Comparison of ENCODE assay signal across 20 cellular contexts in the genomic region with DNA sequence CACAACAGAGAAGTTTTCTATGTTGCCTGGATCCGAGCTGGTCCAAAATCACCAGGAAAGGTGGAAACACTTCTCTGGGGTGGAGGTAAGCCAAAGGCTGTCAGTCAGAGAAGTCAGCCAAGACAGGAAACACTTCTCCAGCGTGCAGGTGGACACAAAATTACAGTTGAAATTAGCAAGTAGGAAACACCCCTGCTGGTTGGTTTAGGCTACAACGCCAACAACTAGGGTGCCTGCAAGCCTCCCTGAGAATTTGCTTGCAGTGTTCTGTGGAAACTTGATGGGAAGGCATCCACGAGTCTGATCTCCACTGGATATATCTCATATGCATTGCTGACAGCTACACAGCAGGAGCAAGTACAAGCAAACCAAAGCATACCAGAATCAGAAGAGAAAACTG.
"Had no signal": no experiment of that assay in that cellular context is flagged by ENCODE, and none has a peak within 500 bp of the region (broad histone marks: within the 10 kb centered on the region; RNA-seq: fewer than 3 reads in every experiment).

No MANE protein-coding gene starts in this region.

- H3K4me3 ChIP-seq: coronary artery, lung, pancreas, thoracic aorta, upper lobe of right lung had no signal

- DNase-seq: activated B cell treated with CpG ODN at 0.5 μM for 24 hours; activated CD4-positive, alpha-beta T cell treated with anti-CD3 and anti-CD28 coated beads, Interleukin-2, amount 10 ng/mL, durations not matched to agents 24 days and 14 days; activated CD8-positive, alpha-beta memory T cell treated with anti-CD3 and anti-CD28 coated beads, Interleukin-2, amount 50 U/mL, for 48 hours; activated naive CD4-positive, alpha-beta T cell; activated naive CD8-positive, alpha-beta T cell treated with anti-CD3 and anti-CD28 coated beads, Interleukin-2, amount 10 ng/mL, durations not matched to agents 7 days and 5 days; foreskin fibroblast; head of caudate nucleus; left colon; midbrain; pancreas; stimulated activated CD4-positive, alpha-beta T cell treated with anti-CD3 and anti-CD28 coated beads, Interleukin-12 subunit alpha, Interleukin-12 subunit beta, amount 100 ng/mL, for 4 hours; stimulated activated CD4-positive, alpha-beta T cell treated with anti-CD3 and anti-CD28 coated beads, Interleukin-2, amount 100 ng/mL, for 24 hours; T-helper 17 cell; upper lobe of right lung had no signal

- H3K9me3 Mint-ChIP-seq: activated B cell treated with CpG ODN at 0.5 μM for 24 hours; activated CD4-positive, alpha-beta T cell treated with anti-CD3 and anti-CD28 coated beads, Interleukin-2, amount 10 ng/mL, durations not matched to agents 24 days and 14 days; brain had no signal

- H3K36me3 ChIP-seq: pancreas, thoracic aorta, upper lobe of right lung had no signal

- ATAC-seq: left colon; pancreas; stimulated activated effector memory CD8-positive, alpha-beta T cell treated with anti-CD3 and anti-CD28 coated beads, Interleukin-12 subunit alpha, Interleukin-12 subunit beta, amount 100 ng/mL, for 72 hours; T-helper 17 cell; upper lobe of right lung had no signal

- H3K27me3 Mint-ChIP-seq: activated B cell treated with CpG ODN at 0.5 μM for 24 hours; activated CD4-positive, alpha-beta T cell treated with anti-CD3 and anti-CD28 coated beads, Interleukin-2, amount 10 ng/mL, durations not matched to agents 24 days and 14 days; activated naive CD8-positive, alpha-beta T cell treated with anti-CD3 and anti-CD28 coated beads, Interleukin-2, amount 10 ng/mL, durations not matched to agents 7 days and 5 days; brain; central memory CD8-positive, alpha-beta T cell; T-helper 17 cell had no signal

- H3K4me1 ChIP-seq: pancreas, upper lobe of right lung had no signal

- H3K27ac ChIP-seq: coronary artery, pancreas, thoracic aorta, upper lobe of right lung had no signal

- H3K27ac Mint-ChIP-seq: activated B cell treated with CpG ODN at 0.5 μM for 24 hours; activated CD4-positive, alpha-beta T cell treated with anti-CD3 and anti-CD28 coated beads, Interleukin-2, amount 10 ng/mL, durations not matched to agents 24 days and 14 days; activated naive CD8-positive, alpha-beta T cell treated with anti-CD3 and anti-CD28 coated beads, Interleukin-2, amount 10 ng/mL, durations not matched to agents 7 days and 5 days; brain; stimulated activated effector memory CD8-positive, alpha-beta T cell treated with anti-CD3 and anti-CD28 coated beads, Interleukin-12 subunit alpha, Interleukin-12 subunit beta, amount 100 ng/mL, for 72 hours; T-helper 17 cell had no signal

- H3K9me3 ChIP-seq: pancreas, thoracic aorta, upper lobe of right lung had no signal

- H3K4me1 Mint-ChIP-seq: activated B cell treated with CpG ODN at 0.5 μM for 24 hours; activated CD4-positive, alpha-beta T cell treated with anti-CD3 and anti-CD28 coated beads, Interleukin-2, amount 10 ng/mL, durations not matched to agents 24 days and 14 days; activated naive CD8-positive, alpha-beta T cell treated with anti-CD3 and anti-CD28 coated beads, Interleukin-2, amount 10 ng/mL, durations not matched to agents 7 days and 5 days; brain; central memory CD8-positive, alpha-beta T cell; stimulated activated effector memory CD8-positive, alpha-beta T cell treated with anti-CD3 and anti-CD28 coated beads, Interleukin-12 subunit alpha, Interleukin-12 subunit beta, amount 100 ng/mL, for 72 hours; T-helper 17 cell had no signal

- H3K36me3 Mint-ChIP-seq: activated naive CD8-positive, alpha-beta T cell treated with anti-CD3 and anti-CD28 coated beads, Interleukin-2, amount 10 ng/mL, durations not matched to agents 7 days and 5 days; brain; stimulated activated effector memory CD8-positive, alpha-beta T cell treated with anti-CD3 and anti-CD28 coated beads, Interleukin-12 subunit alpha, Interleukin-12 subunit beta, amount 100 ng/mL, for 72 hours had no signal

- H3K27me3 ChIP-seq: pancreas, upper lobe of right lung had no signal

- H3K4me3 Mint-ChIP-seq: activated B cell treated with CpG ODN at 0.5 μM for 24 hours; activated CD4-positive, alpha-beta T cell treated with anti-CD3 and anti-CD28 coated beads, Interleukin-2, amount 10 ng/mL, durations not matched to agents 24 days and 14 days; activated naive CD8-positive, alpha-beta T cell treated with anti-CD3 and anti-CD28 coated beads, Interleukin-2, amount 10 ng/mL, durations not matched to agents 7 days and 5 days; brain; central memory CD8-positive, alpha-beta T cell; stimulated activated effector memory CD8-positive, alpha-beta T cell treated with anti-CD3 and anti-CD28 coated beads, Interleukin-12 subunit alpha, Interleukin-12 subunit beta, amount 100 ng/mL, for 72 hours; T-helper 17 cell had no signal
